8 cellular contexts compared by ENCODE assay signal in genomic region chr11:65615950-65616574, GRCh38. TPM values are rescaled to one million over a fixed set of nuclear protein-coding genes. Genes with fewer than 3 reads are reported as not detected.
DNase-seq lines count a peak whose midpoint lies in the region; ATAC-seq, FAIRE-seq and TF ChIP-seq lines count a peak whose summit lies in the region.

No MANE protein-coding gene starts in this region.

- intact Hi-C loops in mucosa of descending colon (cut with DNase I, micrococcal nuclease) = no loop called here

- H3K36me3 ChIP-seq in ectodermal cell (ENCODE audit: control insufficient read depth, insufficient read depth, low read length) = peaks cover 29% of the 10 kb centered on the region
- peaks cover 9% of the 10 kb centered on the region for H3K36me3 ChIP-seq in mucosa of descending colon (ENCODE audit: low read depth)

- peak; percentile 34 for DNase-seq in NCI-H345 (lab: John Stamatoyannopoulos, UW)
- DNase-seq in NCI-H345 treated with DMSO at 0.1 percent for 48 hours (lab: John Stamatoyannopoulos, UW; ENCODE audit: unreplicated experiment) = no peak
- no peak for DNase-seq in RWPE1 (ENCODE audit: low spot score)
- peak in 1 of 3 donors; percentile 67 for DNase-seq in mucosa of descending colon
- peak; percentile 62 for DNase-seq in urothelium cell line (ENCODE audit: low spot score)
- DNase-seq in NCI-H1105 treated with DMSO at 0.1 percent for 48 hours (lab: John Stamatoyannopoulos, UW) = no peak

- ATAC-seq in HG02642 (IDR thresholded peaks at IDR 0.05; ENCODE audit: poor library complexity, unreplicated experiment) (peak; percentile 2), mucosa of descending colon (peak; percentile 1)

- H3K4me3 ChIP-seq in ectodermal cell (ENCODE audit: insufficient read depth, low read depth, low read length) (peak overlapping the region; percentile 94), mucosa of descending colon (peak overlapping the region; percentile 95)

- CTCF ChIA-PET in RWPE1 (lab: Yijun Ruan, JAX) = interaction anchor here (1.9 kb wide), 1 partner anchor 75 kb away, joined by 6 read pairs; no protein-coding TSS in a partner anchor

- H3K27ac ChIP-seq in RWPE1 (peak overlapping the region; percentile 93), ectodermal cell (ENCODE audit: insufficient read depth, low read depth, low read length, poor library complexity, severe bottlenecking) (peak overlapping the region; percentile 26)

- WGBS in ectodermal cell, 2 experiments = 3 to 5% methylated on average over 50 of the region's 50 CpGs

- POLR2A ChIA-PET in RWPE1 (lab: Yijun Ruan, JAX; ENCODE audit: low non-redundant PET) = interaction anchor here (1.3 kb wide), 1 partner anchor 97 kb away, joined by 4 read pairs; no protein-coding TSS in a partner anchor

- FAIRE-seq in urothelium cell line (lab: Jason Lieb, UNC) = no peak

- H3K4me1 ChIP-seq in ectodermal cell (ENCODE audit: control insufficient read depth, insufficient read depth, low read length) (peaks cover 31% of the 10 kb centered on the region), mucosa of descending colon (ENCODE audit: low read depth) (peaks cover 33% of the 10 kb centered on the region)

- no peak for TF ChIP-seq CTCF in RWPE1 (conservative IDR thresholded peaks at IDR 0.05; ENCODE audit: low read depth)
- no peak for TF ChIP-seq CTCF in mucosa of descending colon (IDR thresholded peaks at IDR 0.05)

- H3K9me3 ChIP-seq in ectodermal cell (ENCODE audit: control insufficient read depth, low read length) = no peaks in the 10 kb centered on the region
- H3K9me3 ChIP-seq in mucosa of descending colon = no peaks in the 10 kb centered on the region

- H3K27me3 ChIP-seq in ectodermal cell (ENCODE audit: control insufficient read depth, insufficient read depth, low read length, poor library complexity, severe bottlenecking) = no peaks in the 10 kb centered on the region

RNA-seq across cellular contexts. Expression of gene PCNX3, which starts 0.5 kb away (rescaled TPM):
- 34.6 TPM for polyA plus RNA-seq in ectodermal cell (2013, experiment 1 of 4)
- polyA plus RNA-seq in ectodermal cell (2013, experiment 2 of 4) = 37.6 TPM
- 25.6 TPM for polyA plus RNA-seq in ectodermal cell (2013, experiment 3 of 4)
- 27.1 TPM for polyA plus RNA-seq in ectodermal cell (2013, experiment 4 of 4)
- total RNA-seq in mucosa of descending colon = 10 to 100 TPM; 42.5 to 53.4 (median 47.5) TPM

RNA-seq across cellular contexts. Expression of gene MAP3K11, which starts 2.0 kb away (rescaled TPM):
- 44.2 TPM for polyA plus RNA-seq in ectodermal cell (2013, experiment 1 of 4)
- 48.0 TPM for polyA plus RNA-seq in ectodermal cell (2013, experiment 2 of 4)
- 39.7 TPM for polyA plus RNA-seq in ectodermal cell (2013, experiment 3 of 4)
- polyA plus RNA-seq in ectodermal cell (2013, experiment 4 of 4) = 45.1 TPM
- total RNA-seq in mucosa of descending colon = 100 to 1,000 TPM in 1 of 3 donors, 10 to 100 TPM in 2; 81.6 to 109 (median 95.7) TPM

RNA-seq across cellular contexts. Expression of gene KCNK7, which starts 20.5 kb away (rescaled TPM):
- not detected for polyA plus RNA-seq in ectodermal cell (2013, experiment 1 of 4)
- polyA plus RNA-seq in ectodermal cell (2013, experiment 2 of 4) = 0.30 TPM
- polyA plus RNA-seq in ectodermal cell (2013, experiment 3 of 4) = 0.27 TPM
- polyA plus RNA-seq in ectodermal cell (2013, experiment 4 of 4) = 0.16 TPM
- 1 to 10 TPM in 2 of 3 donors, under 1 TPM in 1; 0.49 to 1.7 (median 1.5) TPM for total RNA-seq in mucosa of descending colon

RNA-seq across cellular contexts. Expression of gene SIPA1, which starts 21.8 kb away (rescaled TPM):
- polyA plus RNA-seq in ectodermal cell (2013, experiment 1 of 4) = 34.8 TPM
- 36.5 TPM for polyA plus RNA-seq in ectodermal cell (2013, experiment 2 of 4)
- 25.0 TPM for polyA plus RNA-seq in ectodermal cell (2013, experiment 3 of 4)
- polyA plus RNA-seq in ectodermal cell (2013, experiment 4 of 4) = 23.6 TPM
- total RNA-seq in mucosa of descending colon = 10 to 100 TPM; 23.2 to 52.5 (median 28.1) TPM

RNA-seq across cellular contexts. Expression of gene EHBP1L1, which starts 40.2 kb away (rescaled TPM):
- 5.0 TPM for polyA plus RNA-seq in ectodermal cell (2013, experiment 1 of 4)
- polyA plus RNA-seq in ectodermal cell (2013, experiment 2 of 4) = 6.8 TPM
- polyA plus RNA-seq in ectodermal cell (2013, experiment 3 of 4) = 5.3 TPM
- polyA plus RNA-seq in ectodermal cell (2013, experiment 4 of 4) = 7.5 TPM
- 100 to 1,000 TPM in 1 of 3 donors, 10 to 100 TPM in 2; 65.8 to 208 (median 65.9) TPM for total RNA-seq in mucosa of descending colon

Comparison
In these comparisons a context has a peak if more than half of its experiments do, and no peak if none do; other contexts are left out.
1. DNase-seq: peak in NCI-H345 (single experiment) and urothelium cell line (single experiment); none in NCI-H345 treated with DMSO at 0.1 percent for 48 hours (single experiment), RWPE1 (single experiment) and NCI-H1105 treated with DMSO at 0.1 percent for 48 hours (single experiment).